1 cellular context compared by ENCODE assay signal in genomic region chr2:45373534-45373933, GRCh38.
A peak's percentile ranks its signal among the peaks of the same experiment; 100 is the strongest.
TF ChIP-seq lines count a peak whose summit lies in the region.

No MANE protein-coding gene starts in this region.

TF ChIP-seq in HepG2, 621 proteins besides CTCF, POLR2A, EP300 and RAD21 (continued from another document and continues in another):
- TF ChIP-seq ZNF687 (CRISPR knock-in tag; IDR thresholded peaks at IDR 0.05), result no peak
- TF ChIP-seq AHR (CRISPR knock-in tag; IDR thresholded peaks at IDR 0.05), result no peak
- no peak for TF ChIP-seq ZNF749 (CRISPR knock-in tag; IDR thresholded peaks at IDR 0.05; ENCODE audit: borderline replicate concordance)
- no peak for TF ChIP-seq HOXA9 (CRISPR knock-in tag; IDR thresholded peaks at IDR 0.05; ENCODE audit: borderline replicate concordance)
- TF ChIP-seq GPN1 (CRISPR knock-in tag; IDR thresholded peaks at IDR 0.05; ENCODE audit: borderline replicate concordance), result no peak
- no peak for TF ChIP-seq ZNF558 (CRISPR knock-in tag; IDR thresholded peaks at IDR 0.05; ENCODE audit: borderline replicate concordance)
- TF ChIP-seq ZNF407 (CRISPR knock-in tag; IDR thresholded peaks at IDR 0.05; ENCODE audit: not compliant biosample characterization), result no peak
- TF ChIP-seq SMYD3 (CRISPR knock-in tag; IDR thresholded peaks at IDR 0.05), result 0 out of 2 replicates have a peak, but pooled peaks have one; percentile 25
- TF ChIP-seq TEAD3 (CRISPR knock-in tag; optimal IDR thresholded peaks at IDR 0.05; ENCODE audit: borderline replicate concordance), result peak; percentile 80
- TF ChIP-seq REL (CRISPR knock-in tag; conservative IDR thresholded peaks at IDR 0.05), result no peak
- TF ChIP-seq FOSL1 (CRISPR knock-in tag; IDR thresholded peaks at IDR 0.05; ENCODE audit: borderline replicate concordance), result no peak
- no peak for TF ChIP-seq ZNF333 (CRISPR knock-in tag; IDR thresholded peaks at IDR 0.05; ENCODE audit: borderline replicate concordance)
- no peak for TF ChIP-seq NFKB2 (CRISPR knock-in tag; IDR thresholded peaks at IDR 0.05; ENCODE audit: borderline replicate concordance)
- peak; percentile 89 for TF ChIP-seq NCOA2 (CRISPR knock-in tag; IDR thresholded peaks at IDR 0.05)
- no peak for TF ChIP-seq ZNF256 (CRISPR knock-in tag; conservative IDR thresholded peaks at IDR 0.05)
- no peak for TF ChIP-seq RBM39 (IDR thresholded peaks at IDR 0.05; ENCODE audit: low read depth, low read length, poor library complexity, severe bottlenecking)
- no peak for TF ChIP-seq CENPX (CRISPR knock-in tag; IDR thresholded peaks at IDR 0.05)
- no peak for TF ChIP-seq ZBTB20 (CRISPR knock-in tag; IDR thresholded peaks at IDR 0.05; ENCODE audit: borderline replicate concordance, low read depth)
- no peak for TF ChIP-seq ZNF557 (CRISPR knock-in tag; IDR thresholded peaks at IDR 0.05)
- no peak for TF ChIP-seq RFX1 (IDR thresholded peaks at IDR 0.05)
- no peak for TF ChIP-seq RAD51 (IDR thresholded peaks at IDR 0.05; ENCODE audit: borderline replicate concordance)
- no peak for TF ChIP-seq NR0B2 (CRISPR knock-in tag; IDR thresholded peaks at IDR 0.05)
- TF ChIP-seq SALL1 (CRISPR knock-in tag; IDR thresholded peaks at IDR 0.05), result peak; percentile 75; the same call in 1 of the 2 replicates
- TF ChIP-seq POLR2AphosphoS5 (IDR thresholded peaks at IDR 0.05; ENCODE audit: low read depth, low read length), result no peak
- TF ChIP-seq HNF4G (IDR thresholded peaks at IDR 0.05; ENCODE audit: borderline replicate concordance, low read depth, low read length), result no peak; the same call in 1 of the 2 replicates
- TF ChIP-seq HNF4G (CRISPR knock-in tag; IDR thresholded peaks at IDR 0.05; ENCODE audit: borderline replicate concordance, low read depth), result no peak
- TF ChIP-seq ZNF569 (CRISPR knock-in tag; IDR thresholded peaks at IDR 0.05; ENCODE audit: borderline replicate concordance), result no peak
- no peak for TF ChIP-seq ZC3H13 (CRISPR knock-in tag; IDR thresholded peaks at IDR 0.05)
- TF ChIP-seq ZBTB46 (CRISPR knock-in tag; IDR thresholded peaks at IDR 0.05; ENCODE audit: borderline replicate concordance), result no peak
- TF ChIP-seq U2AF2 (IDR thresholded peaks at IDR 0.05; ENCODE audit: low read depth, low read length), result no peak
- no peak for TF ChIP-seq PCBP1 (IDR thresholded peaks at IDR 0.05; ENCODE audit: borderline replicate concordance, low read depth, low read length)
- TF ChIP-seq PRDM10 (CRISPR knock-in tag; IDR thresholded peaks at IDR 0.05; ENCODE audit: low read depth), result no peak
- no peak for TF ChIP-seq KDM4B (CRISPR knock-in tag; IDR thresholded peaks at IDR 0.05)
- TF ChIP-seq EEA1 (CRISPR knock-in tag; IDR thresholded peaks at IDR 0.05; ENCODE audit: borderline replicate concordance), result no peak
- TF ChIP-seq STAT6 (CRISPR knock-in tag; IDR thresholded peaks at IDR 0.05; ENCODE audit: borderline replicate concordance), result no peak
- peak; percentile 90 for TF ChIP-seq FOXA3 (CRISPR knock-in tag; IDR thresholded peaks at IDR 0.05)
- no peak for TF ChIP-seq PAF1 (CRISPR knock-in tag; IDR thresholded peaks at IDR 0.05)
- TF ChIP-seq NFATC3 (CRISPR knock-in tag; IDR thresholded peaks at IDR 0.05), result no peak
